ENCODE assay signal across 32 cellular contexts in genomic region chr4:154194649-154195048, GRCh38.
"Had no signal": no experiment of that assay in that cellular context is flagged by ENCODE, and none has a peak within 500 bp of the region (broad histone marks: within the 10 kb centered on the region; RNA-seq: fewer than 3 reads in every experiment).

No MANE protein-coding gene starts in this region.

- H3K4me3 ChIP-seq: ascending aorta, breast epithelium, cardiac muscle cell, coronary artery, esophagus muscularis mucosa, gastroesophageal sphincter had no signal

- H3K9me3 ChIP-seq: ascending aorta had no signal

- H3K27me3 ChIP-seq: ascending aorta, breast epithelium, cardiac muscle cell, esophagus muscularis mucosa, foreskin keratinocyte, gastroesophageal sphincter had no signal

- H3K36me3 ChIP-seq: ascending aorta, breast epithelium, cardiac muscle cell, esophagus muscularis mucosa, gastroesophageal sphincter had no signal

- H3K36me3 Mint-ChIP-seq: activated naive CD4-positive, alpha-beta T cell treated with anti-CD3 and anti-CD28 coated beads, Interleukin-2, amount 10 ng/mL, durations not matched to agents 7 days and 5 days; activated naive CD4-positive, alpha-beta T cell treated with anti-CD3 and anti-CD28 coated beads, Interleukin-2, amount 50 U/mL, for 72 hours; activated naive CD8-positive, alpha-beta T cell treated with anti-CD3 and anti-CD28 coated beads, Interleukin-2, amount 10 ng/mL, durations not matched to agents 7 days and 5 days; brain had no signal

- H3K27ac ChIP-seq: ascending aorta, breast epithelium, cardiac muscle cell, coronary artery, esophagus muscularis mucosa, foreskin keratinocyte, gastroesophageal sphincter had no signal

- H3K27ac Mint-ChIP-seq: activated CD4-positive, alpha-beta memory T cell treated with anti-CD3 and anti-CD28 coated beads, Interleukin-2, amount 10 ng/mL, durations not matched to agents 7 days and 5 days; activated CD4-positive, alpha-beta T cell treated with anti-CD3 and anti-CD28 coated beads, Interleukin-2, amount 10 ng/mL, durations not matched to agents 7 days and 5 days; activated naive CD4-positive, alpha-beta T cell treated with anti-CD3 and anti-CD28 coated beads, Interleukin-2, amount 10 ng/mL, durations not matched to agents 7 days and 5 days; activated naive CD4-positive, alpha-beta T cell treated with anti-CD3 and anti-CD28 coated beads, Interleukin-2, amount 50 U/mL, for 72 hours; activated naive CD8-positive, alpha-beta T cell treated with anti-CD3 and anti-CD28 coated beads, Interleukin-2, amount 10 ng/mL, durations not matched to agents 7 days and 5 days; activated T-cell treated with anti-CD3 and anti-CD28 coated beads, Interleukin-2, amount 50 U/mL, for 24 hours; activated T-cell treated with anti-CD3 and anti-CD28 coated beads, Interleukin-2, amount 50 U/mL, for 72 hours; brain; dendritic cell treated with granulocyte-macrophage colony-stimulating factor and Interleukin-4, amounts not matched to agents 40 ng/mL and 50 ng/mL, for 4 days; effector memory CD8-positive, alpha-beta T cell; T-helper 17 cell; T-helper 2 cell treated with Interferon-gamma antibody and Interleukin-4, amounts not matched to agents 5 μg/mL and 100 μg/mL, for 36 hours had no signal

- H3K4me3 Mint-ChIP-seq: activated CD4-positive, alpha-beta memory T cell treated with anti-CD3 and anti-CD28 coated beads, Interleukin-2, amount 10 ng/mL, durations not matched to agents 7 days and 5 days; activated CD4-positive, alpha-beta T cell treated with anti-CD3 and anti-CD28 coated beads, Interleukin-2, amount 10 ng/mL, durations not matched to agents 7 days and 5 days; activated naive CD4-positive, alpha-beta T cell treated with anti-CD3 and anti-CD28 coated beads, Interleukin-2, amount 10 ng/mL, durations not matched to agents 7 days and 5 days; activated naive CD8-positive, alpha-beta T cell treated with anti-CD3 and anti-CD28 coated beads, Interleukin-2, amount 10 ng/mL, durations not matched to agents 7 days and 5 days; activated T-cell treated with anti-CD3 and anti-CD28 coated beads, Interleukin-2, amount 50 U/mL, for 24 hours; activated T-cell treated with anti-CD3 and anti-CD28 coated beads, Interleukin-2, amount 50 U/mL, for 72 hours; brain; dendritic cell treated with granulocyte-macrophage colony-stimulating factor and Interleukin-4, amounts not matched to agents 40 ng/mL and 50 ng/mL, for 4 days; effector memory CD8-positive, alpha-beta T cell; T-helper 17 cell; T-helper 2 cell treated with Interferon-gamma antibody and Interleukin-4, amounts not matched to agents 5 μg/mL and 100 μg/mL, for 36 hours had no signal

- DNase-seq: activated CD4-positive, alpha-beta memory T cell treated with anti-CD3 and anti-CD28 coated beads, Interleukin-2, amount 10 ng/mL, durations not matched to agents 7 days and 5 days; activated CD4-positive, alpha-beta T cell treated with anti-CD3 and anti-CD28 coated beads for 1 hour; activated CD4-positive, alpha-beta T cell treated with anti-CD3 and anti-CD28 coated beads for 4 hours; activated CD4-positive, alpha-beta T cell treated with anti-CD3 and anti-CD28 coated beads, Interleukin-2, amount 10 ng/mL, durations not matched to agents 7 days and 5 days; activated CD4-positive, alpha-beta T cell treated with anti-CD3 and anti-CD28 coated beads, Interleukin-2, amount 50 U/mL, for 4 hours; activated CD8-positive, alpha-beta memory T cell treated with anti-CD3 and anti-CD28 coated beads, Interleukin-2, amount 50 U/mL, for 48 hours; activated gamma-delta T cell; activated naive CD4-positive, alpha-beta T cell; activated naive CD4-positive, alpha-beta T cell treated with anti-CD3 and anti-CD28 coated beads, Interleukin-2, amount 10 ng/mL, durations not matched to agents 7 days and 5 days; activated naive CD8-positive, alpha-beta T cell treated with anti-CD3 and anti-CD28 coated beads, Interleukin-2, amount 10 ng/mL, durations not matched to agents 7 days and 5 days; activated T-cell treated with anti-CD3 and anti-CD28 coated beads for 4 hours; activated T-cell treated with anti-CD3 and anti-CD28 coated beads, Interleukin-2, amount 50 U/mL, for 24 hours; activated T-cell treated with anti-CD3 and anti-CD28 coated beads, Interleukin-2, amount 50 U/mL, for 72 hours; central memory CD4-positive, alpha-beta T cell; cerebellar nuclear complex; effector CD4-positive, alpha-beta T cell; effector memory CD8-positive, alpha-beta T cell; erythroblast; foreskin keratinocyte; T-helper 1 cell; T-helper 17 cell; T1000 had no signal

- ATAC-seq: activated naive CD4-positive, alpha-beta T cell treated with anti-CD3 and anti-CD28 coated beads, Interleukin-2, amount 50 U/mL, for 72 hours; activated T-cell treated with anti-CD3 and anti-CD28 coated beads, Interleukin-2, amount 50 U/mL, for 72 hours; effector memory CD8-positive, alpha-beta T cell; foreskin keratinocyte; gastroesophageal sphincter; T-helper 17 cell had no signal

- H3K4me1 ChIP-seq: ascending aorta, breast epithelium, esophagus muscularis mucosa, foreskin keratinocyte, gastroesophageal sphincter had no signal

- H3K4me1 Mint-ChIP-seq: activated CD4-positive, alpha-beta memory T cell treated with anti-CD3 and anti-CD28 coated beads, Interleukin-2, amount 10 ng/mL, durations not matched to agents 7 days and 5 days; activated CD4-positive, alpha-beta T cell treated with anti-CD3 and anti-CD28 coated beads, Interleukin-2, amount 10 ng/mL, durations not matched to agents 7 days and 5 days; activated naive CD4-positive, alpha-beta T cell treated with anti-CD3 and anti-CD28 coated beads, Interleukin-2, amount 10 ng/mL, durations not matched to agents 7 days and 5 days; activated naive CD8-positive, alpha-beta T cell treated with anti-CD3 and anti-CD28 coated beads, Interleukin-2, amount 10 ng/mL, durations not matched to agents 7 days and 5 days; brain; T-helper 17 cell had no signal

- H3K9me3 Mint-ChIP-seq: activated CD4-positive, alpha-beta T cell treated with anti-CD3 and anti-CD28 coated beads, Interleukin-2, amount 10 ng/mL, durations not matched to agents 7 days and 5 days; activated naive CD4-positive, alpha-beta T cell treated with anti-CD3 and anti-CD28 coated beads, Interleukin-2, amount 10 ng/mL, durations not matched to agents 7 days and 5 days; activated naive CD8-positive, alpha-beta T cell treated with anti-CD3 and anti-CD28 coated beads, Interleukin-2, amount 10 ng/mL, durations not matched to agents 7 days and 5 days; T-helper 2 cell treated with Interferon-gamma antibody and Interleukin-4, amounts not matched to agents 5 μg/mL and 100 μg/mL, for 36 hours had no signal
